Comparison of ENCODE assay signal across 1 cellular context in genomic region chr17:80694085-80694991, GRCh38.
TF ChIP-seq lines count a peak whose summit lies in the region.

No MANE protein-coding gene starts in this region.

TF ChIP-seq in HepG2, 621 proteins besides CTCF, POLR2A, EP300 and RAD21 (continued from another document and continues in another):
- TF ChIP-seq, protein P1, sequence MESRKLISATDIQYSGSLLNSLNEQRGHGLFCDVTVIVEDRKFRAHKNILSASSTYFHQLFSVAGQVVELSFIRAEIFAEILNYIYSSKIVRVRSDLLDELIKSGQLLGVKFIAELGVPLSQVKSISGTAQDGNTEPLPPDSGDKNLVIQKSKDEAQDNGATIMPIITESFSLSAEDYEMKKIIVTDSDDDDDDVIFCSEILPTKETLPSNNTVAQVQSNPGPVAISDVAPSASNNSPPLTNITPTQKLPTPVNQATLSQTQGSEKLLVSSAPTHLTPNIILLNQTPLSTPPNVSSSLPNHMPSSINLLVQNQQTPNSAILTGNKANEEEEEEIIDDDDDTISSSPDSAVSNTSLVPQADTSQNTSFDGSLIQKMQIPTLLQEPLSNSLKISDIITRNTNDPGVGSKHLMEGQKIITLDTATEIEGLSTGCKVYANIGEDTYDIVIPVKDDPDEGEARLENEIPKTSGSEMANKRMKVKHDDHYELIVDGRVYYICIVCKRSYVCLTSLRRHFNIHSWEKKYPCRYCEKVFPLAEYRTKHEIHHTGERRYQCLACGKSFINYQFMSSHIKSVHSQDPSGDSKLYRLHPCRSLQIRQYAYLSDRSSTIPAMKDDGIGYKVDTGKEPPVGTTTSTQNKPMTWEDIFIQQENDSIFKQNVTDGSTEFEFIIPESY (CRISPR knock-in tag; IDR thresholded peaks at IDR 0.05): peak; percentile 13; the same call in 1 of the 2 replicates
- TF ChIP-seq ZIK1 (CRISPR knock-in tag; IDR thresholded peaks at IDR 0.05; ENCODE audit: borderline replicate concordance, low read depth): 0 out of 2 replicates have a peak, but pooled peaks have one; percentile 59
- TF ChIP-seq PHF21A (CRISPR knock-in tag; IDR thresholded peaks at IDR 0.05): 0 out of 2 replicates have a peak, but pooled peaks have one; percentile 17
- TF ChIP-seq FOXO1 (CRISPR knock-in tag; IDR thresholded peaks at IDR 0.05): no peak
- no peak for TF ChIP-seq PITX1 (CRISPR knock-in tag; IDR thresholded peaks at IDR 0.05)
- TF ChIP-seq ZNF883 (CRISPR knock-in tag; IDR thresholded peaks at IDR 0.05; ENCODE audit: not compliant biosample characterization): peak; percentile 47
- 0 out of 2 replicates have a peak, but pooled peaks have one; percentile 37 for TF ChIP-seq GZF1 (CRISPR knock-in tag; IDR thresholded peaks at IDR 0.05)
- TF ChIP-seq NFKB2 (CRISPR knock-in tag; IDR thresholded peaks at IDR 0.05; ENCODE audit: borderline replicate concordance): 0 out of 2 replicates have a peak, but pooled peaks have one; percentile 5
- 0 out of 2 replicates have a peak, but pooled peaks have one; percentile 1 for TF ChIP-seq CEBPG (CRISPR knock-in tag; IDR thresholded peaks at IDR 0.05)
- TF ChIP-seq ZNF143 (CRISPR knock-in tag; IDR thresholded peaks at IDR 0.05): 0 out of 2 replicates have a peak, but pooled peaks have one; percentile 14
- TF ChIP-seq TEAD3 (CRISPR knock-in tag; optimal IDR thresholded peaks at IDR 0.05; ENCODE audit: borderline replicate concordance): peak; percentile 12
- no peak for TF ChIP-seq SNAPC5 (CRISPR knock-in tag; IDR thresholded peaks at IDR 0.05; ENCODE audit: borderline replicate concordance)
- TF ChIP-seq TP53 (CRISPR knock-in tag; conservative IDR thresholded peaks at IDR 0.05): peak; percentile 94; the same call in 1 of the 2 replicates
- TF ChIP-seq ZNF619 (CRISPR knock-in tag; IDR thresholded peaks at IDR 0.05): 0 out of 2 replicates have a peak, but pooled peaks have one; percentile 38
- peak; percentile 64 for TF ChIP-seq ZNF687 (CRISPR knock-in tag; IDR thresholded peaks at IDR 0.05)
- 0 out of 2 replicates have a peak, but pooled peaks have one; percentile 30 for TF ChIP-seq ZNF761 (CRISPR knock-in tag; conservative IDR thresholded peaks at IDR 0.05)
- TF ChIP-seq RXRA (CRISPR knock-in tag; IDR thresholded peaks at IDR 0.05): no peak
- no peak for TF ChIP-seq NFIC (IDR thresholded peaks at IDR 0.05; ENCODE audit: low read length)
- no peak for TF ChIP-seq ZNF646 (CRISPR knock-in tag; IDR thresholded peaks at IDR 0.05)
- peak; percentile 75; the same call in 1 of the 2 replicates for TF ChIP-seq WIZ (CRISPR knock-in tag; IDR thresholded peaks at IDR 0.05)
- TF ChIP-seq ZNF558 (CRISPR knock-in tag; IDR thresholded peaks at IDR 0.05; ENCODE audit: borderline replicate concordance): 0 out of 2 replicates have a peak, but pooled peaks have one; percentile 45
- TF ChIP-seq ELK4 (CRISPR knock-in tag; IDR thresholded peaks at IDR 0.05; ENCODE audit: borderline replicate concordance): no peak
- 0 out of 2 replicates have a peak, but pooled peaks have one; percentile 39 for TF ChIP-seq AKAP8 (CRISPR knock-in tag; IDR thresholded peaks at IDR 0.05)
- TF ChIP-seq, protein P2, sequence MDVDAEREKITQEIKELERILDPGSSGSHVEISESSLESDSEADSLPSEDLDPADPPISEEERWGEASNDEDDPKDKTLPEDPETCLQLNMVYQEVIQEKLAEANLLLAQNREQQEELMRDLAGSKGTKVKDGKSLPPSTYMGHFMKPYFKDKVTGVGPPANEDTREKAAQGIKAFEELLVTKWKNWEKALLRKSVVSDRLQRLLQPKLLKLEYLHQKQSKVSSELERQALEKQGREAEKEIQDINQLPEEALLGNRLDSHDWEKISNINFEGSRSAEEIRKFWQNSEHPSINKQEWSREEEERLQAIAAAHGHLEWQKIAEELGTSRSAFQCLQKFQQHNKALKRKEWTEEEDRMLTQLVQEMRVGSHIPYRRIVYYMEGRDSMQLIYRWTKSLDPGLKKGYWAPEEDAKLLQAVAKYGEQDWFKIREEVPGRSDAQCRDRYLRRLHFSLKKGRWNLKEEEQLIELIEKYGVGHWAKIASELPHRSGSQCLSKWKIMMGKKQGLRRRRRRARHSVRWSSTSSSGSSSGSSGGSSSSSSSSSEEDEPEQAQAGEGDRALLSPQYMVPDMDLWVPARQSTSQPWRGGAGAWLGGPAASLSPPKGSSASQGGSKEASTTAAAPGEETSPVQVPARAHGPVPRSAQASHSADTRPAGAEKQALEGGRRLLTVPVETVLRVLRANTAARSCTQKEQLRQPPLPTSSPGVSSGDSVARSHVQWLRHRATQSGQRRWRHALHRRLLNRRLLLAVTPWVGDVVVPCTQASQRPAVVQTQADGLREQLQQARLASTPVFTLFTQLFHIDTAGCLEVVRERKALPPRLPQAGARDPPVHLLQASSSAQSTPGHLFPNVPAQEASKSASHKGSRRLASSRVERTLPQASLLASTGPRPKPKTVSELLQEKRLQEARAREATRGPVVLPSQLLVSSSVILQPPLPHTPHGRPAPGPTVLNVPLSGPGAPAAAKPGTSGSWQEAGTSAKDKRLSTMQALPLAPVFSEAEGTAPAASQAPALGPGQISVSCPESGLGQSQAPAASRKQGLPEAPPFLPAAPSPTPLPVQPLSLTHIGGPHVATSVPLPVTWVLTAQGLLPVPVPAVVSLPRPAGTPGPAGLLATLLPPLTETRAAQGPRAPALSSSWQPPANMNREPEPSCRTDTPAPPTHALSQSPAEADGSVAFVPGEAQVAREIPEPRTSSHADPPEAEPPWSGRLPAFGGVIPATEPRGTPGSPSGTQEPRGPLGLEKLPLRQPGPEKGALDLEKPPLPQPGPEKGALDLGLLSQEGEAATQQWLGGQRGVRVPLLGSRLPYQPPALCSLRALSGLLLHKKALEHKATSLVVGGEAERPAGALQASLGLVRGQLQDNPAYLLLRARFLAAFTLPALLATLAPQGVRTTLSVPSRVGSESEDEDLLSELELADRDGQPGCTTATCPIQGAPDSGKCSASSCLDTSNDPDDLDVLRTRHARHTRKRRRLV (CRISPR knock-in tag; IDR thresholded peaks at IDR 0.05): no peak
- TF ChIP-seq ZBTB4 (CRISPR knock-in tag; IDR thresholded peaks at IDR 0.05; ENCODE audit: borderline replicate concordance): peak; percentile 93; the same call in 1 of the 2 replicates
- TF ChIP-seq FOXC1 (CRISPR knock-in tag; IDR thresholded peaks at IDR 0.05; ENCODE audit: borderline replicate concordance): 0 out of 2 replicates have a peak, but pooled peaks have one; percentile 38
- TF ChIP-seq, protein P3, sequence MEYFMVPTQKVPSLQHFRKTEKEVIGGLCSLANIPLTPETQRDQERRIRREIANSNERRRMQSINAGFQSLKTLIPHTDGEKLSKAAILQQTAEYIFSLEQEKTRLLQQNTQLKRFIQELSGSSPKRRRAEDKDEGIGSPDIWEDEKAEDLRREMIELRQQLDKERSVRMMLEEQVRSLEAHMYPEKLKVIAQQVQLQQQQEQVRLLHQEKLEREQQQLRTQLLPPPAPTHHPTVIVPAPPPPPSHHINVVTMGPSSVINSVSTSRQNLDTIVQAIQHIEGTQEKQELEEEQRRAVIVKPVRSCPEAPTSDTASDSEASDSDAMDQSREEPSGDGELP (IDR thresholded peaks at IDR 0.05; ENCODE audit: borderline replicate concordance, low read depth): peak; percentile 24; the same call in 1 of the 2 replicates
- TF ChIP-seq MAX (IDR thresholded peaks at IDR 0.05): 0 out of 2 replicates have a peak, but pooled peaks have one; percentile 9
- no peak for TF ChIP-seq THAP11 (CRISPR knock-in tag; IDR thresholded peaks at IDR 0.05)
- no peak for TF ChIP-seq ZMYM2 (CRISPR knock-in tag; IDR thresholded peaks at IDR 0.05)
